9 cellular contexts compared by ENCODE assay signal in the genomic region with DNA sequence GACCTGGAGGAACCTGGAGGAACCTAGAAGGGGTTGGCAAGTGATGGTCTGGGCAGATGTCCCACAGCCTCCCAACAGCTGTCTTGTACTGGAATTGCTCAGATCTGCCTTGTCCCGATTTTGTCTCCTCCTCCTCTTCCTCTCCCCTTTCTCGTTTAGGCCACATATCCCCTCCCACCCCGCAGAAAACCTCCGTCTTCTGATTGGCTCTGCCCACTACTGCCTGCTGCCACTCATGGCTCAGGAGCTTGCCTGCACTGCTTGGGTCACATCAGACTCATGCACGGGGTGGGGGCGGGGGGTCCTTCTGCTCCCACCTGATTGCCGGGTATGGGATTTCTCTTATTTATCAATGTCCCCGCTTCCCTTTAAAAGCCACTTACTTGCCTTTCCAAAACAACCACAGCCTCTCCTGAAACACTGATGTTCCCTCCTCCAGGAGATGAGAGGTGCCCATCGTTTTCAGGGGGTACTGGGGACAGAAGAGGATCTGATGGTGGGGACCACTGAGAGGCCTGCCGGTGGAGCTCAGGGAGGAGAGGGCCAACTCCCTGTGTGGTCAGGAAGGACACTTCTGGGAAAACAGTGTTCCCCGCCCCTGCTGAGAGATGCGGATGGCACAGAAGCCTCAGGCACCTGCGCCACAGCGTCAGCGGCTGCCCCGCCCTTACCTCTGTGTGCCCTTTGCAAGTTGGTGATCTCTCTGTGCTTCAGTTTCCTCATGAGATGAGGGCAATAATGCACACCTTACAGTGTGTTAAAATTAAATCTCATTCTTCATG. TPM values are rescaled to one million over a fixed set of nuclear protein-coding genes. Genes with fewer than 3 reads are reported as not detected.
DNase-seq lines count a peak whose midpoint lies in the region; ATAC-seq and FAIRE-seq lines count a peak whose summit lies in the region.
"Had no signal": no experiment of that assay in that cellular context is flagged by ENCODE, and none has a peak within 500 bp of the region (broad histone marks: within the 10 kb centered on the region; RNA-seq: fewer than 3 reads in every experiment).

No MANE protein-coding gene starts in this region.

- H3K27me3 ChIP-seq in small intestine (ENCODE audit: control insufficient read depth in 2 of 2, insufficient read depth in 2 of 2, low read length in 2 of 2) = no peaks in the 10 kb centered on the region

- no peak for ATAC-seq in GM21528 (IDR thresholded peaks at IDR 0.05; ENCODE audit: low FRiP score, unreplicated experiment)
- ATAC-seq: HCT116 had no signal

- peaks cover 6% of the 10 kb centered on the region in 2 donors for H3K4me1 ChIP-seq in small intestine (ENCODE audit: control insufficient read depth in 2 of 2, insufficient read depth in 1 of 2, low read depth in 1 of 2, low read length in 1 of 2)

- intact Hi-C loops in cardiac septum (cut with DNase I) = no loop called here

- H3K4me3 ChIP-seq in small intestine (ENCODE audit: low read depth in 1 of 2, low read length in 2 of 2) = no peak overlapping the region

- H3K36me3 ChIP-seq in small intestine (ENCODE audit: control insufficient read depth in 2 of 2, insufficient read depth in 2 of 2, low read length in 2 of 2) = peaks cover 0 to 5% of the 10 kb centered on the region in 2 donors

- peak overlapping the region in 1 of 2 donors; percentile 81 for H3K27ac ChIP-seq in small intestine (ENCODE audit: low read depth in 1 of 2, low read length in 1 of 2)

- no peaks in the 10 kb centered on the region for H3K9me3 ChIP-seq in small intestine (ENCODE audit: control insufficient read depth, low read depth)

- no peak for FAIRE-seq in small intestine (lab: Jason Lieb, UNC)

- 32 to 64% (median 52%) methylated on average over 16 of the region's 16 CpGs for WGBS in small intestine, 3 donors

- DNase-seq in DMS79 treated with DMSO at 0.1 percent for 48 hours (lab: John Stamatoyannopoulos, UW) = peak; percentile 12
- no peak for DNase-seq in DMS79 (lab: John Stamatoyannopoulos, UW)
- peak; percentile 47 for DNase-seq in SHP77 treated with DMSO at 0.1 percent for 48 hours (lab: John Stamatoyannopoulos, UW)
- peak; percentile 78 for DNase-seq in cardiac septum (ENCODE audit: low spot score)
- peak; percentile 65 for DNase-seq in small intestine
- DNase-seq in NCI-H1930 (lab: John Stamatoyannopoulos, UW) = no peak
- no peak for DNase-seq in NCI-H345 (lab: John Stamatoyannopoulos, UW)

RNA-seq across cellular contexts. Expression of a gene that starts 14.7 kb away (rescaled TPM):
- 37.5 TPM for total RNA-seq in cardiac septum
- polyA plus RNA-seq in small intestine = 100 to 1,000 TPM in 2 of 3 donors, 10 to 100 TPM in 1; 46.6 to 112 (median 101) TPM

RNA-seq across cellular contexts. Expression of a gene that starts 57.1 kb away (rescaled TPM):
- total RNA-seq in cardiac septum = 10.7 TPM
- 10 to 100 TPM in 1 of 3 donors, 1 to 10 TPM in 2; 7.0 to 10.7 (median 7.2) TPM for polyA plus RNA-seq in small intestine

Comparison
In these comparisons a context has a peak if more than half of its experiments do, and no peak if none do; other contexts are left out.
1. DNase-seq: peak in DMS79 treated with DMSO at 0.1 percent for 48 hours (single experiment), SHP77 treated with DMSO at 0.1 percent for 48 hours (single experiment), cardiac septum (single experiment) and small intestine (single experiment); none in DMS79 (single experiment), NCI-H1930 (0 of 2) and NCI-H345 (single experiment).